23 cellular contexts compared by ENCODE assay signal in genomic region chr14:56918849-56919574, GRCh38.
A peak's percentile ranks its signal among the peaks of the same experiment; 100 is the strongest.
DNase-seq lines count a peak whose midpoint lies in the region; ATAC-seq, FAIRE-seq and TF ChIP-seq lines count a peak whose summit lies in the region.
"Had no signal": no experiment of that assay in that cellular context is flagged by ENCODE, and none has a peak within 500 bp of the region (broad histone marks: within the 10 kb centered on the region; RNA-seq: fewer than 3 reads in every experiment).

No MANE protein-coding gene starts in this region.

- H3K27me3 ChIP-seq in H7 (ENCODE audit: control insufficient read depth, insufficient read depth, low read length) = peaks cover 5% of the 10 kb centered on the region; the same call in 1 of the 2 replicates
- H3K27me3 ChIP-seq in HUES64 (ENCODE audit: insufficient read depth, low read length) = no peaks in the 10 kb centered on the region; the same call in 1 of the 2 replicates
- H3K27me3 ChIP-seq in H1 (replicated peaks in 1 of 4; ENCODE audit: control insufficient read depth in 3 of 4, extremely low read depth in 1 of 4, insufficient read depth in 3 of 4, low read length in 3 of 4) = no peaks in the 10 kb centered on the region
- H3K27me3 ChIP-seq in GM23248 (replicated peaks; ENCODE audit: insufficient read depth) = no peaks in the 10 kb centered on the region

- H3K9me2 ChIP-seq in GM23248 (ENCODE audit: insufficient read depth) = no peaks in the 10 kb centered on the region

- CTCF ChIA-PET in H1 (lab: Charles Lee; ENCODE audit: partially characterized antibody) = interaction anchor here (1.0 to 1.6 kb wide), 4 partner anchors 13 to 204 kb away, joined by 3 to 5 read pairs (median 3); no protein-coding TSS in a partner anchor

- no peaks in the 10 kb centered on the region for H3K79me1 ChIP-seq in H1 (ENCODE audit: low read depth, low read length)

- peaks cover 10% of the 10 kb centered on the region for H3K9me3 ChIP-seq in HUES64 (ENCODE audit: insufficient read depth, low read depth, low read length)
- peaks cover 7% of the 10 kb centered on the region in 2 experiments for H3K9me3 ChIP-seq in H1 (ENCODE audit: insufficient read depth in 2 of 2, low read depth in 1 of 2, low read length in 1 of 2)
- H3K9me3 ChIP-seq in GM23248 (ENCODE audit: low read depth) = no peaks in the 10 kb centered on the region

- H3K79me2 ChIP-seq in H1 (ENCODE audit: control insufficient read depth in 1 of 2, insufficient read depth in 2 of 2, low read length in 2 of 2) (no peaks in the 10 kb centered on the region), GM23248 (ENCODE audit: insufficient read depth) (no peaks in the 10 kb centered on the region)

- no peak overlapping the region for H2BK12ac ChIP-seq in H1 (ENCODE audit: low read depth, low read length)

- TF ChIP-seq RAD21 in H1 (IDR thresholded peaks at IDR 0.05 in 1 of 2, conservative IDR thresholded peaks at IDR 0.05 in 1 of 2; ENCODE audit: low read depth in 2 of 2, low read length in 2 of 2) = peak in 1 of 2 experiments; percentile 31; a peak in 1 of 4 replicates

- 0 out of 2 replicates have a peak overlapping the region, but pooled peaks have one; percentile 12 for H3K18ac ChIP-seq in H1 (ENCODE audit: extremely low read depth, low read length)

- H3K23me2 ChIP-seq in H1 (ENCODE audit: low read depth, low read length) = no peaks in the 10 kb centered on the region

- H2AFZ ChIP-seq in H1 (ENCODE audit: low read length) (no peak overlapping the region), GM23248 (no peak overlapping the region)

- no peak overlapping the region for H2BK20ac ChIP-seq in H1 (ENCODE audit: low read length)

- H3K4me1 ChIP-seq in HUES64 (ENCODE audit: insufficient read depth, low read length) = peaks cover 25% of the 10 kb centered on the region
- H3K4me1 ChIP-seq in H1 (replicated peaks in 1 of 4; ENCODE audit: control insufficient read depth in 3 of 4, insufficient read depth in 4 of 4, low read length in 3 of 4) = peaks cover 4 to 15% (median 14%) of the 10 kb centered on the region in 4 experiments; a peak in 6 of 7 replicates
- H3K4me1 ChIP-seq in GM23248 (ENCODE audit: insufficient read depth) = no peaks in the 10 kb centered on the region

- H3K36me3 ChIP-seq in H7 (replicated peaks; ENCODE audit: control insufficient read depth, insufficient read depth, low read length) (no peaks in the 10 kb centered on the region), HUES64 (ENCODE audit: insufficient read depth, low read length) (0 out of 2 replicates have a peak, but pooled peaks cover 2% of the 10 kb centered on the region), H1 (ENCODE audit: control insufficient read depth in 2 of 4, insufficient read depth in 4 of 4, low read length in 3 of 4) (peaks cover 0 to 7% (median 0%) of the 10 kb centered on the region in 4 experiments; a peak in 1 of 8 replicates), GM23248 (ENCODE audit: low read depth) (no peaks in the 10 kb centered on the region)

- DNase-seq in H7 (peak; percentile 22), H1 (ENCODE audit: low read depth in 1 of 2, low spot score in 2 of 2) (no peak), urothelium cell line (ENCODE audit: low spot score) (no peak), GM23248 (no peak), OCI-M2 (lab: John Stamatoyannopoulos, UW; ENCODE audit: unreplicated experiment) (no peak)
- DNase-seq: ACHN; C1 segment of cervical spinal cord; CD8-positive, alpha-beta memory T cell; DMS53; Karpas-422; NCI-H1417 treated with DMSO at 0.1 percent for 48 hours; NCI-H187 treated with DMSO at 0.1 percent for 48 hours; NCI-H226; NCI-H524 treated with DMSO at 0.1 percent for 48 hours; NK-92 treated with Interleukin-12 subunit alpha and Interleukin-12 subunit beta, amount 100 ng/mL, for 24 hours; OCI-M1; SHP77 had no signal

- H2AK5ac ChIP-seq in H1 (ENCODE audit: low read depth, low read length) = no peak overlapping the region

- no peak overlapping the region for H2BK5ac ChIP-seq in H1 (ENCODE audit: low read depth, low read length)

- H2BK15ac ChIP-seq in H1 (ENCODE audit: low read length) = no peak overlapping the region

- no peak overlapping the region for H3K23ac ChIP-seq in H1 (ENCODE audit: insufficient read length)

- POLR2A ChIA-PET in H1 (lab: Charles Lee; ENCODE audit: partially characterized antibody) = interaction anchor here (1.0 to 1.6 kb wide), 2 partner anchors 14 to 19 kb away, joined by 3 to 5 read pairs; no protein-coding TSS in a partner anchor

- TF ChIP-seq EP300 in H1 (IDR thresholded peaks at IDR 0.05; ENCODE audit: borderline replicate concordance in 1 of 2, low read depth in 2 of 2, low read length in 2 of 2) = peak in 1 of 2 experiments; percentile 30; a peak in 1 of 3 replicates

- TF ChIP-seq POLR2A in H1 (IDR thresholded peaks at IDR 0.05; ENCODE audit: control extremely low read depth in 1 of 2, low read depth in 2 of 2, low read length in 2 of 2) = no peak

- H4K91ac ChIP-seq in H1 (replicated peaks; ENCODE audit: insufficient read length, low read length) = no peak overlapping the region

- no peaks in the 10 kb centered on the region for H3F3A ChIP-seq in GM23248 (ENCODE audit: insufficient read depth)

- H3K9ac ChIP-seq in HUES64 (ENCODE audit: low read depth, low read length) = 0 out of 2 replicates have a peak overlapping the region, but pooled peaks have one; percentile 5
- H3K9ac ChIP-seq in H1 (replicated peaks in 1 of 4; ENCODE audit: extremely low read depth in 1 of 4, low read depth in 3 of 4, low read length in 3 of 4) = no peak overlapping the region
- no peak overlapping the region for H3K9ac ChIP-seq in GM23248

- H4K20me1 ChIP-seq in H1 (replicated peaks in 1 of 2; ENCODE audit: control insufficient read depth in 1 of 2, insufficient read depth in 2 of 2, low read length in 2 of 2) = no peaks in the 10 kb centered on the region
- H4K20me1 ChIP-seq in GM23248 (ENCODE audit: insufficient read depth) = no peaks in the 10 kb centered on the region

- H3K4me3 ChIP-seq in H7 (ENCODE audit: insufficient read depth, low read depth, low read length) (no peak overlapping the region), HUES64 (ENCODE audit: low read length) (peak overlapping the region; percentile 22), H1 (ENCODE audit: extremely low read depth in 1 of 4, insufficient read depth in 2 of 4, low read depth in 3 of 4, low read length in 4 of 4) (peak overlapping the region in 2 of 4 experiments; percentile 12 to 42; a peak in 2 of 8 replicates), GM23248 (no peak overlapping the region)
- H3K4me3 ChIP-seq: SK-N-MC had no signal

- no peak for ATAC-seq in HG03095 (IDR thresholded peaks at IDR 0.05; ENCODE audit: unreplicated experiment)

- H2BK120ac ChIP-seq in H1 (replicated peaks; ENCODE audit: low read depth, low read length) = peak overlapping the region; percentile 41

- H3K56ac ChIP-seq in H1 (replicated peaks; ENCODE audit: insufficient read length, low read depth, low read length) = no peak overlapping the region

- in situ Hi-C loops in GM23248 (cut with MboI) = no loop called here

- no peak overlapping the region for H4K8ac ChIP-seq in H1 (ENCODE audit: extremely low read depth, insufficient read depth, low read length)

- H3K4me2 ChIP-seq in H1 (ENCODE audit: insufficient read depth in 1 of 2, low read depth in 2 of 2, low read length in 2 of 2) (peak overlapping the region; percentile 25 to 54), GM23248 (ENCODE audit: unreplicated experiment) (no peak overlapping the region)

- no peak for TF ChIP-seq CTCF in H1 (IDR thresholded peaks at IDR 0.05; ENCODE audit: control extremely low read depth in 1 of 3, insufficient read depth in 1 of 3, low read depth in 1 of 3, low read length in 3 of 3)

- peak; percentile 98 for FAIRE-seq in H1 (lab: Jason Lieb, UNC)
- FAIRE-seq in urothelium cell line (lab: Jason Lieb, UNC) = peak; percentile 37
- FAIRE-seq: GM12892, GM18507, H54 had no signal

- no peak overlapping the region for H4K5ac ChIP-seq in H1 (ENCODE audit: insufficient read length, low read depth, low read length)

- no peak overlapping the region for H3K14ac ChIP-seq in H1 (ENCODE audit: insufficient read length)

- H3K27ac ChIP-seq in HUES64 (ENCODE audit: low read depth, low read length) (peak overlapping the region; percentile 84), H1 (ENCODE audit: low read depth, low read length) (peak overlapping the region; percentile 25; the same call in 1 of the 2 replicates), GM23248 (no peak overlapping the region)
- H3K27ac ChIP-seq: SK-N-MC had no signal

- 40% methylated on average over 3 of the region's 3 CpGs for WGBS in HUES64
- WGBS in H1 (ENCODE audit: extremely low coverage in 1 of 2, insufficient coverage in 1 of 2, insufficient read length in 1 of 2, insufficient replicate concordance in 2 of 2, low coverage in 1 of 2, low lambda C conversion rate in 2 of 2, missing lambda C conversion rate in 1 of 2), 2 experiments = 18% methylated on average over 3 of the region's 3 CpGs; no CpG with 5 or more reads in 1 of the 2 experiments
- 1 to 9% methylated on average over 3 of the region's 3 CpGs for WGBS in GM23248 (ENCODE audit: low coverage in 1 of 2, low lambda C conversion rate in 2 of 2, missing lambda C conversion rate in 2 of 2), 2 experiments

- H3K4ac ChIP-seq in H1 (replicated peaks; ENCODE audit: insufficient read length, low read depth, low read length) = no peak overlapping the region

TF ChIP-seq in H1, 55 proteins besides CTCF, POLR2A, EP300 and RAD21 (continues in another document):
- peak; percentile 91 for TF ChIP-seq BACH1 (IDR thresholded peaks at IDR 0.05; ENCODE audit: low read length)
- TF ChIP-seq RFX5 (IDR thresholded peaks at IDR 0.05; ENCODE audit: borderline replicate concordance, low read depth, low read length) = no peak
- TF ChIP-seq RNF2 (IDR thresholded peaks at IDR 0.05; ENCODE audit: borderline replicate concordance, low read depth, low read length, missing control alignments, poor library complexity, severe bottlenecking) = no peak
- no peak for TF ChIP-seq BRCA1 (IDR thresholded peaks at IDR 0.05; ENCODE audit: low read depth, low read length)
- TF ChIP-seq SRF (IDR thresholded peaks at IDR 0.05; ENCODE audit: low read depth, low read length) = no peak
- TF ChIP-seq TAF1 (IDR thresholded peaks at IDR 0.05; ENCODE audit: low read depth, low read length) = no peak
- TF ChIP-seq KDM4A (IDR thresholded peaks at IDR 0.05; ENCODE audit: low read depth, low read length, severe bottlenecking) = no peak
- peak; percentile 46 to 79; a peak in 2 of 4 replicates for TF ChIP-seq SIN3A (conservative IDR thresholded peaks at IDR 0.05 in 1 of 2, IDR thresholded peaks at IDR 0.05 in 1 of 2; ENCODE audit: low read depth in 1 of 2, low read length in 2 of 2)
- no peak for TF ChIP-seq JUN (IDR thresholded peaks at IDR 0.05; ENCODE audit: low read depth, low read length)
- no peak for TF ChIP-seq ASH2L (IDR thresholded peaks at IDR 0.05; ENCODE audit: low read length)
- no peak for TF ChIP-seq CEBPB (IDR thresholded peaks at IDR 0.05; ENCODE audit: low read depth, low read length)
- TF ChIP-seq HDAC2 (IDR thresholded peaks at IDR 0.05; ENCODE audit: borderline replicate concordance in 1 of 2, low read depth in 2 of 2, low read length in 2 of 2) = peak in 1 of 2 experiments; percentile 83; a peak in 1 of 4 replicates
- TF ChIP-seq TCF12 (IDR thresholded peaks at IDR 0.05; ENCODE audit: low read depth, low read length) = 0 out of 2 replicates have a peak, but pooled peaks have one; percentile 11
